In the genomic region with DNA sequence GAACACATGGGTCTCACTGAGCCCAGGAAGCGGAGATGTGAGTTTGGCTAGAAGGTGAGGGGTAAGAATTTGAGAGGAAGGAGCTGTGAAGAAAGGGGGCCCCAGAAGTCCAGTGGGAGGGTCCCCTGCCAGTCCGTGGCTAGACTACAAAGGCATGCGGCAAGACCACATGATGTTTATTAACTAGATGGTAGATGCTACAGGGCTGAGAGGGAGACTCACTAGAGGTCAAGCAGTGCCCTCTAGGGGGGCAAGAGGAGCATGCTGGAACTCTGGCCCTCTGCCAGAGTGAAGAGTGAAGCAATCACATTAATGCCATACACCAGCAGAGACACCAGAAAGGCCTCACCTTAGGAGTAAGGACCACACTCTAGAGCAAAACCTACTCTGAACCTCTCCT, we compare ENCODE assay signal across 9 cellular contexts. TPM values are rescaled to one million over a fixed set of nuclear protein-coding genes. Genes with fewer than 3 reads are reported as not detected.
A peak's percentile ranks its signal among the peaks of the same experiment; 100 is the strongest.
DNase-seq lines count a peak whose midpoint lies in the region; ATAC-seq, FAIRE-seq and TF ChIP-seq lines count a peak whose summit lies in the region.
"Had no signal": no experiment of that assay in that cellular context is flagged by ENCODE, and none has a peak within 500 bp of the region (broad histone marks: within the 10 kb centered on the region; RNA-seq: fewer than 3 reads in every experiment).

No MANE protein-coding gene starts in this region.

- H3K9ac ChIP-seq in kidney (ENCODE audit: low read length in 2 of 2): no peak overlapping the region

- no peak overlapping the region for H3K4me3 ChIP-seq in kidney (ENCODE audit: low read length in 2 of 2)

- DNase-seq in DMS153 treated with DMSO at 0.1 percent for 48 hours (lab: John Stamatoyannopoulos, UW; ENCODE audit: unreplicated experiment) (peak; percentile 60), RKO (ENCODE audit: low spot score) (peak; percentile 52), astrocyte of the hippocampus (ENCODE audit: low read depth, low spot score) (peak; percentile 62), kidney (no peak), SW 1271 (lab: John Stamatoyannopoulos, UW) (no peak)
- no peak for DNase-seq in stimulated activated CD4-positive, alpha-beta T cell treated with anti-CD3 and anti-CD28 coated beads, Interleukin-12 subunit alpha, Interleukin-12 subunit beta, amount 100 ng/mL, for 4 hours
- DNase-seq: activated B cell treated with CpG ODN at 0.5 μM for 24 hours had no signal

- peak; percentile 53 for TF ChIP-seq CTCF in kidney (IDR thresholded peaks at IDR 0.05; ENCODE audit: borderline replicate concordance, extremely low read depth, insufficient read depth)

- FAIRE-seq in kidney (lab: Jason Lieb, UNC): no peak

- peaks cover 0 to 8% of the 10 kb centered on the region in 2 donors for H3K36me3 ChIP-seq in kidney (ENCODE audit: control insufficient read depth in 1 of 2, insufficient read depth in 2 of 2, low read length in 2 of 2)

- intact Hi-C loops in kidney (cut with DNase I): no loop called here

- ATAC-seq in HG02798 (IDR thresholded peaks at IDR 0.05; ENCODE audit: poor library complexity, unreplicated experiment): peak; percentile 40
- no peak for ATAC-seq in GM21737 (IDR thresholded peaks at IDR 0.05; ENCODE audit: unreplicated experiment)

- H3K9me3 ChIP-seq in kidney (ENCODE audit: control insufficient read depth in 1 of 2, low read length in 2 of 2): no peaks in the 10 kb centered on the region

- no peak overlapping the region for H3K27ac ChIP-seq in kidney (ENCODE audit: low read depth in 2 of 2, low read length in 2 of 2)

- H3K4me1 ChIP-seq in kidney (ENCODE audit: control insufficient read depth in 1 of 2, insufficient read depth in 1 of 2, low read depth in 1 of 2, low read length in 2 of 2): peaks cover 11 to 20% of the 10 kb centered on the region in 2 donors

RNA-seq across cellular contexts. Expression of gene KIAA0319L, which starts 12.2 kb away (rescaled TPM):
- total RNA-seq in kidney: 73.0 TPM
- polyA plus RNA-seq in kidney (ENCODE audit: insufficient read depth, low read depth, low replicate concordance): 30.3 TPM

RNA-seq across cellular contexts. Expression of gene NCDN, which starts 12.6 kb away (rescaled TPM):
- total RNA-seq in kidney: 22.4 TPM
- polyA plus RNA-seq in kidney (ENCODE audit: insufficient read depth, low read depth, low replicate concordance): 14.3 TPM

RNA-seq across cellular contexts. Expression of gene TFAP2E, which starts 28.1 kb away (rescaled TPM):
- 1.0 TPM for total RNA-seq in kidney
- 0.28 TPM for polyA plus RNA-seq in kidney (ENCODE audit: insufficient read depth, low read depth, low replicate concordance)

Comparison
In these comparisons a context has a peak if more than half of its experiments do, and no peak if none do; other contexts are left out.
1. DNase-seq: peak in DMS153 treated with DMSO at 0.1 percent for 48 hours (single experiment), RKO (single experiment) and astrocyte of the hippocampus (single experiment); none in kidney (single experiment), SW 1271 (0 of 2) and stimulated activated CD4-positive, alpha-beta T cell treated with anti-CD3 and anti-CD28 coated beads, Interleukin-12 subunit alpha, Interleukin-12 subunit beta, amount 100 ng/mL, for 4 hours (single experiment).